Comparison of ENCODE assay signal across 1 cellular context in the genomic region with DNA sequence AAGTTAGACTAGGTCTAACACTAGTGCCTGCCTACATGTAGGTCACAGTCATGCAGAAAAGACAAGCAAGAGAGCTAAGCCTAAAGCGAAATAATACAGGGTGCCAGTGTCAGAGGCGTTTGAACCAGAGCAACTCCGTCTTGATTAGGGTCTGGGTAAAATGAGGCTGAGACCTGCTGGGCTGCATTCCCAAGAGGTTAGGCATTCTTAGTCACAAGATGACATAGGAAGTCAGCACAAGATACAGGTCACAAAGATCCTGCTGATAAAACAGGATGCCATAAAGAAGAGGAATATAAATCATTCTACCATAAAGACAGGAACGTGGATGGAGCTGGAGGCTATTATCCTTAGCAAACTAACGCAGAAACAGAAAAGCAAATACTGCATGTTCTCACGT.
TF ChIP-seq lines count a peak whose summit lies in the region.

No MANE protein-coding gene starts in this region.

TF ChIP-seq in A549, 52 proteins besides CTCF, POLR2A, EP300 and RAD21 (continued from another document):
- TF ChIP-seq SMC3 (IDR thresholded peaks at IDR 0.05) (no peak), CBX8 (IDR thresholded peaks at IDR 0.05) (no peak)
